Comparison of ENCODE assay signal across 2 cellular contexts in the genomic region with DNA sequence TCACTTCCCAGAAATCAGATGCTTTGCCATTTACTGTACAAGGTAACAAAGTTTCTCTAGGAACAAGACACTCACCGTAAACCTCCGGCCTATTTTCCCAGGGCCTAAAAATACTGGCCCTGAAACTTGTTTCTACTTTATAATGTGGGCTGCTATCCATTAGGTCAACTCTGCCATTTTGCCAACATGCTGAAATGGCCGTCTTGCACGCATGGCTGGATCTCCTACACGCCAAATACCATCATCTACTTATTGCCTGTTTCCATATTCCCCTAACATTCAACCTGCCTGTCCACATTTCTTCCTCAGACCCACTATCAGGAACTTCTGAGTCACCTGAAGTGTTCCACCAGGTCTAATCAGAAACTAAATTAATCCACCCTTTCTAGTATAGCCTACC.
TF ChIP-seq lines count a peak whose summit lies in the region.

No MANE protein-coding gene starts in this region.

TF ChIP-seq in GM23338, 12 proteins besides CTCF, POLR2A, EP300 and RAD21:
- TF ChIP-seq STAT1 (IDR thresholded peaks at IDR 0.05; ENCODE audit: unreplicated experiment) (no peak), NANOG (IDR thresholded peaks at IDR 0.05; ENCODE audit: borderline replicate concordance) (no peak), ZNF462 (CRISPR knock-in tag; IDR thresholded peaks at IDR 0.05) (no peak), JUNB (IDR thresholded peaks at IDR 0.05; ENCODE audit: unreplicated experiment) (no peak), ZNF331 (CRISPR knock-in tag; IDR thresholded peaks at IDR 0.05; ENCODE audit: low read depth) (no peak)
- TF ChIP-seq, protein P1, sequence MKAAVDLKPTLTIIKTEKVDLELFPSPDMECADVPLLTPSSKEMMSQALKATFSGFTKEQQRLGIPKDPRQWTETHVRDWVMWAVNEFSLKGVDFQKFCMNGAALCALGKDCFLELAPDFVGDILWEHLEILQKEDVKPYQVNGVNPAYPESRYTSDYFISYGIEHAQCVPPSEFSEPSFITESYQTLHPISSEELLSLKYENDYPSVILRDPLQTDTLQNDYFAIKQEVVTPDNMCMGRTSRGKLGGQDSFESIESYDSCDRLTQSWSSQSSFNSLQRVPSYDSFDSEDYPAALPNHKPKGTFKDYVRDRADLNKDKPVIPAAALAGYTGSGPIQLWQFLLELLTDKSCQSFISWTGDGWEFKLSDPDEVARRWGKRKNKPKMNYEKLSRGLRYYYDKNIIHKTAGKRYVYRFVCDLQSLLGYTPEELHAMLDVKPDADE (IDR thresholded peaks at IDR 0.05), result no peak

TF ChIP-seq in K562, 482 proteins besides CTCF, POLR2A, EP300 and RAD21:
- TF ChIP-seq SMARCB1 (IDR thresholded peaks at IDR 0.05; ENCODE audit: insufficient read length, low read depth), result no peak
- TF ChIP-seq, protein P2, sequence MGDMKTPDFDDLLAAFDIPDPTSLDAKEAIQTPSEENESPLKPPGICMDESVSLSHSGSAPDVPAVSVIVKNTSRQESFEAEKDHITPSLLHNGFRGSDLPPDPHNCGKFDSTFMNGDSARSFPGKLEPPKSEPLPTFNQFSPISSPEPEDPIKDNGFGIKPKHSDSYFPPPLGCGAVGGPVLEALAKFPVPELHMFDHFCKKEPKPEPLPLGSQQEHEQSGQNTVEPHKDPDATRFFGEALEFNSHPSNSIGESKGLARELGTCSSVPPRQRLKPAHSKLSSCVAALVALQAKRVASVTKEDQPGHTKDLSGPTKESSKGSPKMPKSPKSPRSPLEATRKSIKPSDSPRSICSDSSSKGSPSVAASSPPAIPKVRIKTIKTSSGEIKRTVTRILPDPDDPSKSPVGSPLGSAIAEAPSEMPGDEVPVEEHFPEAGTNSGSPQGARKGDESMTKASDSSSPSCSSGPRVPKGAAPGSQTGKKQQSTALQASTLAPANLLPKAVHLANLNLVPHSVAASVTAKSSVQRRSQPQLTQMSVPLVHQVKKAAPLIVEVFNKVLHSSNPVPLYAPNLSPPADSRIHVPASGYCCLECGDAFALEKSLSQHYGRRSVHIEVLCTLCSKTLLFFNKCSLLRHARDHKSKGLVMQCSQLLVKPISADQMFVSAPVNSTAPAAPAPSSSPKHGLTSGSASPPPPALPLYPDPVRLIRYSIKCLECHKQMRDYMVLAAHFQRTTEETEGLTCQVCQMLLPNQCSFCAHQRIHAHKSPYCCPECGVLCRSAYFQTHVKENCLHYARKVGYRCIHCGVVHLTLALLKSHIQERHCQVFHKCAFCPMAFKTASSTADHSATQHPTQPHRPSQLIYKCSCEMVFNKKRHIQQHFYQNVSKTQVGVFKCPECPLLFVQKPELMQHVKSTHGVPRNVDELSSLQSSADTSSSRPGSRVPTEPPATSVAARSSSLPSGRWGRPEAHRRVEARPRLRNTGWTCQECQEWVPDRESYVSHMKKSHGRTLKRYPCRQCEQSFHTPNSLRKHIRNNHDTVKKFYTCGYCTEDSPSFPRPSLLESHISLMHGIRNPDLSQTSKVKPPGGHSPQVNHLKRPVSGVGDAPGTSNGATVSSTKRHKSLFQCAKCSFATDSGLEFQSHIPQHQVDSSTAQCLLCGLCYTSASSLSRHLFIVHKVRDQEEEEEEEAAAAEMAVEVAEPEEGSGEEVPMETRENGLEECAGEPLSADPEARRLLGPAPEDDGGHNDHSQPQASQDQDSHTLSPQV (IDR thresholded peaks at IDR 0.05), result peak; percentile 50; the same call in 1 of the 2 replicates
- TF ChIP-seq DACH1 (IDR thresholded peaks at IDR 0.05; ENCODE audit: partially characterized antibody), result no peak
- TF ChIP-seq, protein P3, sequence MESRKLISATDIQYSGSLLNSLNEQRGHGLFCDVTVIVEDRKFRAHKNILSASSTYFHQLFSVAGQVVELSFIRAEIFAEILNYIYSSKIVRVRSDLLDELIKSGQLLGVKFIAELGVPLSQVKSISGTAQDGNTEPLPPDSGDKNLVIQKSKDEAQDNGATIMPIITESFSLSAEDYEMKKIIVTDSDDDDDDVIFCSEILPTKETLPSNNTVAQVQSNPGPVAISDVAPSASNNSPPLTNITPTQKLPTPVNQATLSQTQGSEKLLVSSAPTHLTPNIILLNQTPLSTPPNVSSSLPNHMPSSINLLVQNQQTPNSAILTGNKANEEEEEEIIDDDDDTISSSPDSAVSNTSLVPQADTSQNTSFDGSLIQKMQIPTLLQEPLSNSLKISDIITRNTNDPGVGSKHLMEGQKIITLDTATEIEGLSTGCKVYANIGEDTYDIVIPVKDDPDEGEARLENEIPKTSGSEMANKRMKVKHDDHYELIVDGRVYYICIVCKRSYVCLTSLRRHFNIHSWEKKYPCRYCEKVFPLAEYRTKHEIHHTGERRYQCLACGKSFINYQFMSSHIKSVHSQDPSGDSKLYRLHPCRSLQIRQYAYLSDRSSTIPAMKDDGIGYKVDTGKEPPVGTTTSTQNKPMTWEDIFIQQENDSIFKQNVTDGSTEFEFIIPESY (CRISPR knock-in tag; IDR thresholded peaks at IDR 0.05), result no peak
- TF ChIP-seq FOXA1 (IDR thresholded peaks at IDR 0.05; ENCODE audit: borderline replicate concordance), result no peak
- TF ChIP-seq, protein P4, sequence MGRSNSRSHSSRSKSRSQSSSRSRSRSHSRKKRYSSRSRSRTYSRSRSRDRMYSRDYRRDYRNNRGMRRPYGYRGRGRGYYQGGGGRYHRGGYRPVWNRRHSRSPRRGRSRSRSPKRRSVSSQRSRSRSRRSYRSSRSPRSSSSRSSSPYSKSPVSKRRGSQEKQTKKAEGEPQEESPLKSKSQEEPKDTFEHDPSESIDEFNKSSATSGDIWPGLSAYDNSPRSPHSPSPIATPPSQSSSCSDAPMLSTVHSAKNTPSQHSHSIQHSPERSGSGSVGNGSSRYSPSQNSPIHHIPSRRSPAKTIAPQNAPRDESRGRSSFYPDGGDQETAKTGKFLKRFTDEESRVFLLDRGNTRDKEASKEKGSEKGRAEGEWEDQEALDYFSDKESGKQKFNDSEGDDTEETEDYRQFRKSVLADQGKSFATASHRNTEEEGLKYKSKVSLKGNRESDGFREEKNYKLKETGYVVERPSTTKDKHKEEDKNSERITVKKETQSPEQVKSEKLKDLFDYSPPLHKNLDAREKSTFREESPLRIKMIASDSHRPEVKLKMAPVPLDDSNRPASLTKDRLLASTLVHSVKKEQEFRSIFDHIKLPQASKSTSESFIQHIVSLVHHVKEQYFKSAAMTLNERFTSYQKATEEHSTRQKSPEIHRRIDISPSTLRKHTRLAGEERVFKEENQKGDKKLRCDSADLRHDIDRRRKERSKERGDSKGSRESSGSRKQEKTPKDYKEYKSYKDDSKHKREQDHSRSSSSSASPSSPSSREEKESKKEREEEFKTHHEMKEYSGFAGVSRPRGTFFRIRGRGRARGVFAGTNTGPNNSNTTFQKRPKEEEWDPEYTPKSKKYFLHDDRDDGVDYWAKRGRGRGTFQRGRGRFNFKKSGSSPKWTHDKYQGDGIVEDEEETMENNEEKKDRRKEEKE (IDR thresholded peaks at IDR 0.05; ENCODE audit: borderline replicate concordance in 1 of 2, control insufficient read depth in 1 of 2, low read depth in 2 of 2, low read length in 1 of 2), result no peak
- TF ChIP-seq, protein P5, sequence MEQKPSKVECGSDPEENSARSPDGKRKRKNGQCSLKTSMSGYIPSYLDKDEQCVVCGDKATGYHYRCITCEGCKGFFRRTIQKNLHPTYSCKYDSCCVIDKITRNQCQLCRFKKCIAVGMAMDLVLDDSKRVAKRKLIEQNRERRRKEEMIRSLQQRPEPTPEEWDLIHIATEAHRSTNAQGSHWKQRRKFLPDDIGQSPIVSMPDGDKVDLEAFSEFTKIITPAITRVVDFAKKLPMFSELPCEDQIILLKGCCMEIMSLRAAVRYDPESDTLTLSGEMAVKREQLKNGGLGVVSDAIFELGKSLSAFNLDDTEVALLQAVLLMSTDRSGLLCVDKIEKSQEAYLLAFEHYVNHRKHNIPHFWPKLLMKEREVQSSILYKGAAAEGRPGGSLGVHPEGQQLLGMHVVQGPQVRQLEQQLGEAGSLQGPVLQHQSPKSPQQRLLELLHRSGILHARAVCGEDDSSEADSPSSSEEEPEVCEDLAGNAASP (IDR thresholded peaks at IDR 0.05), result no peak
- TF ChIP-seq BRF2 (IDR thresholded peaks at IDR 0.05; ENCODE audit: borderline replicate concordance, insufficient read depth, insufficient read length), result no peak
- TF ChIP-seq MBD2 (IDR thresholded peaks at IDR 0.05; ENCODE audit: borderline replicate concordance, low read depth), result no peak
- no peak for TF ChIP-seq KLF13 (tag; IDR thresholded peaks at IDR 0.05; ENCODE audit: borderline replicate concordance, low read depth)
- no peak for TF ChIP-seq TAF1 (IDR thresholded peaks at IDR 0.05; ENCODE audit: control insufficient read depth, extremely low read depth, insufficient read depth, low read length, severe bottlenecking)
- no peak for TF ChIP-seq RBM17 (IDR thresholded peaks at IDR 0.05; ENCODE audit: borderline replicate concordance, low read depth, low read length)
- no peak for TF ChIP-seq SMARCC2 (IDR thresholded peaks at IDR 0.05; ENCODE audit: low read depth)
- no peak for TF ChIP-seq CBX1 (IDR thresholded peaks at IDR 0.05; ENCODE audit: low read depth)
- TF ChIP-seq YY1 (IDR thresholded peaks at IDR 0.05; ENCODE audit: borderline replicate concordance in 1 of 3, control insufficient read depth in 1 of 3, extremely low read depth in 1 of 3, insufficient read depth in 3 of 3, insufficient read length in 1 of 3, insufficient replicate concordance in 2 of 3, low read depth in 1 of 3, low read length in 2 of 3), result peak; percentile 17 to 83 (median 29)
- 0 out of 2 replicates have a peak, but pooled peaks have one; percentile 14 for TF ChIP-seq KAT8 (IDR thresholded peaks at IDR 0.05; ENCODE audit: low read depth)
- TF ChIP-seq, protein P6, sequence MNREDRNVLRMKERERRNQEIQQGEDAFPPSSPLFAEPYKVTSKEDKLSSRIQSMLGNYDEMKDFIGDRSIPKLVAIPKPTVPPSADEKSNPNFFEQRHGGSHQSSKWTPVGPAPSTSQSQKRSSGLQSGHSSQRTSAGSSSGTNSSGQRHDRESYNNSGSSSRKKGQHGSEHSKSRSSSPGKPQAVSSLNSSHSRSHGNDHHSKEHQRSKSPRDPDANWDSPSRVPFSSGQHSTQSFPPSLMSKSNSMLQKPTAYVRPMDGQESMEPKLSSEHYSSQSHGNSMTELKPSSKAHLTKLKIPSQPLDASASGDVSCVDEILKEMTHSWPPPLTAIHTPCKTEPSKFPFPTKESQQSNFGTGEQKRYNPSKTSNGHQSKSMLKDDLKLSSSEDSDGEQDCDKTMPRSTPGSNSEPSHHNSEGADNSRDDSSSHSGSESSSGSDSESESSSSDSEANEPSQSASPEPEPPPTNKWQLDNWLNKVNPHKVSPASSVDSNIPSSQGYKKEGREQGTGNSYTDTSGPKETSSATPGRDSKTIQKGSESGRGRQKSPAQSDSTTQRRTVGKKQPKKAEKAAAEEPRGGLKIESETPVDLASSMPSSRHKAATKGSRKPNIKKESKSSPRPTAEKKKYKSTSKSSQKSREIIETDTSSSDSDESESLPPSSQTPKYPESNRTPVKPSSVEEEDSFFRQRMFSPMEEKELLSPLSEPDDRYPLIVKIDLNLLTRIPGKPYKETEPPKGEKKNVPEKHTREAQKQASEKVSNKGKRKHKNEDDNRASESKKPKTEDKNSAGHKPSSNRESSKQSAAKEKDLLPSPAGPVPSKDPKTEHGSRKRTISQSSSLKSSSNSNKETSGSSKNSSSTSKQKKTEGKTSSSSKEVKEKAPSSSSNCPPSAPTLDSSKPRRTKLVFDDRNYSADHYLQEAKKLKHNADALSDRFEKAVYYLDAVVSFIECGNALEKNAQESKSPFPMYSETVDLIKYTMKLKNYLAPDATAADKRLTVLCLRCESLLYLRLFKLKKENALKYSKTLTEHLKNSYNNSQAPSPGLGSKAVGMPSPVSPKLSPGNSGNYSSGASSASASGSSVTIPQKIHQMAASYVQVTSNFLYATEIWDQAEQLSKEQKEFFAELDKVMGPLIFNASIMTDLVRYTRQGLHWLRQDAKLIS (CRISPR knock-in tag; IDR thresholded peaks at IDR 0.05), result no peak
- TF ChIP-seq CCNT2 (IDR thresholded peaks at IDR 0.05; ENCODE audit: borderline replicate concordance, extremely low read depth, insufficient read length, low read depth, low read length), result no peak
- no peak for TF ChIP-seq LEF1 (IDR thresholded peaks at IDR 0.05)
- TF ChIP-seq KAT7 (CRISPR knock-in tag; IDR thresholded peaks at IDR 0.05; ENCODE audit: borderline replicate concordance), result no peak
- no peak for TF ChIP-seq SIN3B (IDR thresholded peaks at IDR 0.05; ENCODE audit: low read depth)
- 0 out of 2 replicates have a peak, but pooled peaks have one; percentile 57 for TF ChIP-seq EHMT2 (IDR thresholded peaks at IDR 0.05)
- no peak for TF ChIP-seq GABPB1 (CRISPR knock-in tag; IDR thresholded peaks at IDR 0.05)
- TF ChIP-seq SUPT5H (IDR thresholded peaks at IDR 0.05), result 0 out of 2 replicates have a peak, but pooled peaks have one; percentile 30
- TF ChIP-seq PTTG1 (tag; IDR thresholded peaks at IDR 0.05; ENCODE audit: low read depth), result no peak
- peak; percentile 18; the same call in 1 of the 2 replicates for TF ChIP-seq TEAD4 (IDR thresholded peaks at IDR 0.05; ENCODE audit: low read length)
- no peak for TF ChIP-seq TEAD4 (CRISPR knock-in tag; IDR thresholded peaks at IDR 0.05; ENCODE audit: borderline replicate concordance)
- TF ChIP-seq PHB (CRISPR knock-in tag; IDR thresholded peaks at IDR 0.05), result no peak
- TF ChIP-seq ZNF76 (CRISPR knock-in tag; IDR thresholded peaks at IDR 0.05; ENCODE audit: borderline replicate concordance), result no peak
- no peak for TF ChIP-seq CHD4 (IDR thresholded peaks at IDR 0.05; ENCODE audit: insufficient read depth, insufficient replicate concordance, low read depth, low read length, poor library complexity, severe bottlenecking)
- TF ChIP-seq, protein P7, sequence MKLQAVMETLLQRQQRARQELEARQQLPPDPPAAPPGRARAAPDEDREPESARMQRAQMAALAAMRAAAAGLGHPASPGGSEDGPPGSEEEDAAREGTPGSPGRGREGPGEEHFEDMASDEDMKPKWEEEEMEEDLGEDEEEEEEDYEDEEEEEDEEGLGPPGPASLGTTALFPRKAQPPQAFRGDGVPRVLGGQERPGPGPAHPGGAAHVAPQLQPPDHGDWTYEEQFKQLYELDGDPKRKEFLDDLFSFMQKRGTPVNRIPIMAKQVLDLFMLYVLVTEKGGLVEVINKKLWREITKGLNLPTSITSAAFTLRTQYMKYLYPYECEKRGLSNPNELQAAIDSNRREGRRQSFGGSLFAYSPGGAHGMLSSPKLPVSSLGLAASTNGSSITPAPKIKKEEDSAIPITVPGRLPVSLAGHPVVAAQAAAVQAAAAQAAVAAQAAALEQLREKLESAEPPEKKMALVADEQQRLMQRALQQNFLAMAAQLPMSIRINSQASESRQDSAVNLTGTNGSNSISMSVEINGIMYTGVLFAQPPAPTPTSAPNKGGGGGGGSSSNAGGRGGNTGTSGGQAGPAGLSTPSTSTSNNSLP (IDR thresholded peaks at IDR 0.05; ENCODE audit: borderline replicate concordance, low read depth, low read length), result no peak
- TF ChIP-seq POLR2H (tag; IDR thresholded peaks at IDR 0.05; ENCODE audit: low read depth), result no peak
TF ChIP-seq in K562: peak in this region for 6.
